ENCODE assay signal across 8 cellular contexts in genomic region chr14:58297412-58297761, GRCh38. TPM values are rescaled to one million over a fixed set of nuclear protein-coding genes. Genes with fewer than 3 reads are reported as not detected.
DNase-seq lines count a peak whose midpoint lies in the region; ATAC-seq, FAIRE-seq and TF ChIP-seq lines count a peak whose summit lies in the region.

No MANE protein-coding gene starts in this region.

- H3K4me3 ChIP-seq in effector memory CD4-positive, alpha-beta T cell (ENCODE audit: insufficient read depth, low read depth, low read length, poor library complexity, severe bottlenecking): peak overlapping the region; percentile 59
- peak overlapping the region; percentile 34 to 67 (median 50) for H3K4me3 ChIP-seq in pancreas

- ATAC-seq in GM18867 (IDR thresholded peaks at IDR 0.05; ENCODE audit: unreplicated experiment): peak; percentile 0
- peak; percentile 0 to 4 (median 2) for ATAC-seq in pancreas
- ATAC-seq in activated CD4-positive, CD25-positive, alpha-beta regulatory T cell treated with anti-CD3 and anti-CD28 coated beads, Interleukin-2, amount 50 U/mL, for 24 hours: no peak

- intact Hi-C loops in pancreas (cut with DNase I): loop anchor here in 1 of 3 donors (10.0 kb wide), 1 partner anchor 53 kb away; the partner anchor contains the start of gene PSMA3

- H3K4me1 ChIP-seq in effector memory CD4-positive, alpha-beta T cell (ENCODE audit: control insufficient read depth, insufficient read depth, low read length, poor library complexity, severe bottlenecking): peaks cover 15% of the 10 kb centered on the region
- H3K4me1 ChIP-seq in pancreas: peaks cover 10 to 25% (median 16%) of the 10 kb centered on the region in 3 donors

- peaks cover 24% of the 10 kb centered on the region for H3K36me3 ChIP-seq in effector memory CD4-positive, alpha-beta T cell (ENCODE audit: control insufficient read depth, insufficient read depth, low read length)
- H3K36me3 ChIP-seq in pancreas: no peaks in the 10 kb centered on the region

- TF ChIP-seq CTCF in pancreas (IDR thresholded peaks at IDR 0.05) (no peak), GM20000 (IDR thresholded peaks at IDR 0.05; ENCODE audit: extremely low read depth, missing control alignments) (no peak)

- H3K9me3 ChIP-seq in effector memory CD4-positive, alpha-beta T cell (ENCODE audit: control insufficient read depth, low read length): no peaks in the 10 kb centered on the region
- H3K9me3 ChIP-seq in pancreas: no peaks in the 10 kb centered on the region

- no peak for FAIRE-seq in pancreas (lab: Jason Lieb, UNC)

- WGBS in pancreas, 2 donors: 0% methylated on average over 10 of the region's 10 CpGs

- H3K27ac ChIP-seq in effector memory CD4-positive, alpha-beta T cell (ENCODE audit: insufficient read depth, low read length, poor library complexity, severe bottlenecking): peak overlapping the region; percentile 99
- H3K27ac ChIP-seq in pancreas: peak overlapping the region; percentile 82 to 96 (median 90)

- DNase-seq in HS-27A (ENCODE audit: low read depth): peak; percentile 46
- DNase-seq in effector memory CD4-positive, alpha-beta T cell: no peak
- DNase-seq in pancreas: no peak
- no peak for DNase-seq in activated naive CD4-positive, alpha-beta T cell treated with Interleukin-2 at 50 U/mL for 16 hours
- DNase-seq in AG08395 (ENCODE audit: low spot score): no peak
- no peak for DNase-seq in GM20000 (ENCODE audit: low spot score)

- H3K27me3 ChIP-seq in effector memory CD4-positive, alpha-beta T cell (replicated peaks; ENCODE audit: control insufficient read depth, insufficient read depth, low read length, poor library complexity, severe bottlenecking): no peaks in the 10 kb centered on the region
- no peaks in the 10 kb centered on the region for H3K27me3 ChIP-seq in pancreas

RNA-seq across cellular contexts. Expression of gene ARID4A, which starts 1.0 kb away (rescaled TPM):
- 10 to 100 TPM in 4 of 6 donors, 1 to 10 TPM in 2; 8.7 to 20.2 (median 13.5) TPM for total RNA-seq in pancreas
- polyA plus RNA-seq in pancreas: 1 to 10 TPM; 5.5 to 6.0 TPM

RNA-seq across cellular contexts. Expression of gene PSMA3, which starts 52.7 kb away (rescaled TPM):
- total RNA-seq in pancreas: 10 to 100 TPM; 40.0 to 67.8 (median 58.4) TPM
- polyA plus RNA-seq in pancreas: 10 to 100 TPM; 66.3 to 74.7 TPM

Comparison
In these comparisons a context has a peak if more than half of its experiments do, and no peak if none do; other contexts are left out.
1. ATAC-seq: peak in GM18867 (single experiment) and pancreas (4 of 4); none in activated CD4-positive, CD25-positive, alpha-beta regulatory T cell treated with anti-CD3 and anti-CD28 coated beads, Interleukin-2, amount 50 U/mL, for 24 hours (0 of 2).